Comparison of ENCODE assay signal across 22 cellular contexts in genomic region chr19:32988724-32989123, GRCh38. TPM values are rescaled to one million over a fixed set of nuclear protein-coding genes. Genes with fewer than 3 reads are reported as not detected.
DNase-seq lines count a peak whose midpoint lies in the region; ATAC-seq, FAIRE-seq and TF ChIP-seq lines count a peak whose summit lies in the region.
"Had no signal": no experiment of that assay in that cellular context is flagged by ENCODE, and none has a peak within 500 bp of the region (broad histone marks: within the 10 kb centered on the region; RNA-seq: fewer than 3 reads in every experiment).

No MANE protein-coding gene starts in this region.

- peak overlapping the region; percentile 52 for H3K27ac Mint-ChIP-seq in Caco-2 (ENCODE audit: unreplicated experiment)
- peak overlapping the region; percentile 66 for H3K27ac Mint-ChIP-seq in endodermal cell
- H3K27ac Mint-ChIP-seq: B cell; CD4-positive, alpha-beta T cell; CD8-positive, alpha-beta T cell had no signal

- H3K4me3 Mint-ChIP-seq in Caco-2 (ENCODE audit: unreplicated experiment) (no peak overlapping the region), endodermal cell (no peak overlapping the region)
- H3K4me3 Mint-ChIP-seq: B cell; CD4-positive, alpha-beta T cell; CD8-positive, alpha-beta T cell had no signal

- DNase-seq in Caco-2 (no peak), HCT116 (ENCODE audit: low read depth, low spot score) (no peak), endodermal cell (no peak), pancreas (no peak), occipital lobe (lab: John Stamatoyannopoulos, UW) (no peak), dermis blood vessel endothelial cell (no peak), left lobe of liver (ENCODE audit: low spot score) (no peak)
- DNase-seq: AML-193; CD4-positive, alpha-beta T cell; CD8-positive, alpha-beta T cell; DMS79 treated with DMSO at 0.1 percent for 48 hours; GF-D8 had no signal

- H3K9me3 Mint-ChIP-seq in Caco-2 (ENCODE audit: unreplicated experiment) (no peaks in the 10 kb centered on the region), endodermal cell (no peaks in the 10 kb centered on the region)
- H3K9me3 Mint-ChIP-seq: CD4-positive, alpha-beta T cell; CD8-positive, alpha-beta T cell had no signal

- BruUV-seq in Caco-2 (replicated peaks; lab: Mats Ljungman, UMichigan) (no TSS peak), HCT116 (replicated peaks; lab: Mats Ljungman, UMichigan) (TSS peak; percentile 14)

- H3K79me2 ChIP-seq in HCT116 (ENCODE audit: insufficient read depth, low read length): no peaks in the 10 kb centered on the region

- TF ChIP-seq POLR2A in HCT116 (IDR thresholded peaks at IDR 0.05; ENCODE audit: borderline replicate concordance, extremely low read depth, insufficient read depth, insufficient read length): no peak

- no peak overlapping the region for H3K4me2 ChIP-seq in HCT116 (ENCODE audit: low read length)
- H3K4me2 ChIP-seq: A549; BLaER1 treated with 17β-estradiol and CSF1 and Interleukin-3, amounts not matched to agents 10 nM and 100 nM had no signal

- H3K36me3 Mint-ChIP-seq in Caco-2 (ENCODE audit: insufficient read depth, unreplicated experiment): peaks cover 93% of the 10 kb centered on the region
- peaks cover 63% of the 10 kb centered on the region for H3K36me3 Mint-ChIP-seq in endodermal cell (ENCODE audit: low read depth)
- H3K36me3 Mint-ChIP-seq: CD8-positive, alpha-beta T cell had no signal

- no peak overlapping the region for H3K4me3 ChIP-seq in Caco-2 (ENCODE audit: low read depth, low read length)
- no peak overlapping the region for H3K4me3 ChIP-seq in HCT116 (replicated peaks in 1 of 2; ENCODE audit: low read depth in 1 of 2, low read length in 2 of 2)
- no peak overlapping the region for H3K4me3 ChIP-seq in endodermal cell (ENCODE audit: low read length)
- H3K4me3 ChIP-seq in pancreas: no peak overlapping the region
- H3K4me3 ChIP-seq: A549; BLaER1 treated with 17β-estradiol and CSF1 and Interleukin-3, amounts not matched to agents 10 nM and 100 nM had no signal

- H3K27me3 Mint-ChIP-seq in Caco-2 (ENCODE audit: insufficient read depth, unreplicated experiment) (no peaks in the 10 kb centered on the region), endodermal cell (ENCODE audit: insufficient read depth) (no peaks in the 10 kb centered on the region)
- H3K27me3 Mint-ChIP-seq: B cell; CD4-positive, alpha-beta T cell had no signal

- H3K27me3 ChIP-seq in Caco-2 (replicated peaks; ENCODE audit: control insufficient read depth, insufficient read depth, low read length) (no peaks in the 10 kb centered on the region), HCT116 (ENCODE audit: insufficient read depth, low read length) (no peaks in the 10 kb centered on the region), endodermal cell (ENCODE audit: control insufficient read depth, insufficient read depth, low read length, poor library complexity, severe bottlenecking) (no peaks in the 10 kb centered on the region), pancreas (no peaks in the 10 kb centered on the region)
- H3K27me3 ChIP-seq: BLaER1 treated with 17β-estradiol and CSF1 and Interleukin-3, amounts not matched to agents 10 nM and 100 nM had no signal

- H3K9me3 ChIP-seq in Caco-2: no peaks in the 10 kb centered on the region
- H3K9me3 ChIP-seq in HCT116 (ENCODE audit: control insufficient read depth in 1 of 2, insufficient read depth in 1 of 2, low read depth in 1 of 2, low read length in 2 of 2): no peaks in the 10 kb centered on the region
- no peaks in the 10 kb centered on the region for H3K9me3 ChIP-seq in endodermal cell (ENCODE audit: control insufficient read depth, low read length)
- H3K9me3 ChIP-seq in pancreas: no peaks in the 10 kb centered on the region
- H3K9me3 ChIP-seq: A549; BLaER1 treated with 17β-estradiol and CSF1 and Interleukin-3, amounts not matched to agents 10 nM and 100 nM had no signal

- H3K36me3 ChIP-seq in Caco-2 (ENCODE audit: control insufficient read depth, insufficient read depth, low read length): no peaks in the 10 kb centered on the region; the same call in 1 of the 2 replicates
- H3K36me3 ChIP-seq in HCT116 (ENCODE audit: control insufficient read depth in 1 of 2, insufficient read depth in 2 of 2, low read length in 2 of 2): peaks cover 8 to 13% of the 10 kb centered on the region in 2 experiments; a peak in 3 of 4 replicates
- H3K36me3 ChIP-seq in endodermal cell (ENCODE audit: control insufficient read depth, insufficient read depth, low read length): peaks cover 69% of the 10 kb centered on the region
- H3K36me3 ChIP-seq in pancreas: peaks cover 0 to 6% (median 4%) of the 10 kb centered on the region in 3 donors
- H3K36me3 ChIP-seq: BLaER1 treated with 17β-estradiol and CSF1 and Interleukin-3, amounts not matched to agents 10 nM and 100 nM had no signal

- H3K9ac ChIP-seq in HCT116 (ENCODE audit: low read length) (no peak overlapping the region), endodermal cell (ENCODE audit: extremely low read depth, low read length, poor library complexity, severe bottlenecking) (no peak overlapping the region)
- H3K9ac ChIP-seq: BLaER1 treated with 17β-estradiol and CSF1 and Interleukin-3, amounts not matched to agents 10 nM and 100 nM had no signal

- no peaks in the 10 kb centered on the region for H3K9me2 ChIP-seq in HCT116 (ENCODE audit: insufficient read depth)

- FAIRE-seq in pancreas (lab: Jason Lieb, UNC): no peak
- FAIRE-seq: A549, D721Med, G401.6, GM12891, GM19239 had no signal

- intact Hi-C loops in Caco-2 (cut with micrococcal nuclease; ENCODE audit: unreplicated experiment) (no loop called here), HCT116 (cut with micrococcal nuclease) (no loop called here), pancreas (cut with DNase I) (no loop called here)

- H3K4me1 Mint-ChIP-seq in Caco-2 (ENCODE audit: low read depth, unreplicated experiment): no peaks in the 10 kb centered on the region
- H3K4me1 Mint-ChIP-seq in endodermal cell: peaks cover 12% of the 10 kb centered on the region
- H3K4me1 Mint-ChIP-seq: B cell had no signal

- no peak for TF ChIP-seq RAD21 in HCT116 (IDR thresholded peaks at IDR 0.05; ENCODE audit: low read depth)

- no peaks in the 10 kb centered on the region for H4K20me1 ChIP-seq in HCT116 (ENCODE audit: insufficient read depth)
- H4K20me1 ChIP-seq: BLaER1 treated with 17β-estradiol and CSF1 and Interleukin-3, amounts not matched to agents 10 nM and 100 nM had no signal

- H3K27ac ChIP-seq in HCT116 (ENCODE audit: low read depth, low read length): no peak overlapping the region
- H3K27ac ChIP-seq in endodermal cell (ENCODE audit: low read depth, low read length): no peak overlapping the region
- H3K27ac ChIP-seq in pancreas: no peak overlapping the region
- H3K27ac ChIP-seq: 22Rv1; A549; BLaER1 treated with 17β-estradiol and CSF1 and Interleukin-3, amounts not matched to agents 10 nM and 100 nM; C4-2B had no signal

- CTCF ChIA-PET in Caco-2 (lab: Charles Lee): no interaction called here
- CTCF ChIA-PET in HCT116 (lab: Charles Lee): no interaction called here

- RAD21 ChIA-PET in HCT116 (lab: Charles Lee; ENCODE audit: low non-redundant PET in 1 of 2, low total read pairs in 2 of 2, uncharacterized antibody in 2 of 2, unreplicated experiment in 2 of 2): no interaction called here

- H2AFZ ChIP-seq in HCT116 (ENCODE audit: low read depth, low read length, poor library complexity, severe bottlenecking): no peak overlapping the region

- POLR2A ChIA-PET in Caco-2 (lab: Charles Lee): no interaction called here
- POLR2A ChIA-PET in HCT116 (lab: Charles Lee): no interaction called here

- no peak for TF ChIP-seq CTCF in Caco-2 (IDR thresholded peaks at IDR 0.05; ENCODE audit: insufficient read depth in 1 of 2, low read depth in 1 of 2, low read length in 1 of 2, severe bottlenecking in 1 of 2, unreplicated experiment in 1 of 2)
- no peak for TF ChIP-seq CTCF in HCT116 (IDR thresholded peaks at IDR 0.05 in 2 of 3, conservative IDR thresholded peaks at IDR 0.05 in 1 of 3; ENCODE audit: borderline replicate concordance in 1 of 3, insufficient read depth in 1 of 3, low read depth in 2 of 3, low read length in 2 of 3)
- TF ChIP-seq CTCF in endodermal cell (conservative IDR thresholded peaks at IDR 0.05): no peak
- no peak for TF ChIP-seq CTCF in pancreas (IDR thresholded peaks at IDR 0.05)

- no peak for ATAC-seq in HCT116
- peak; percentile 35 to 68 (median 47) for ATAC-seq in pancreas
- no peak for ATAC-seq in HG03432 (IDR thresholded peaks at IDR 0.05; ENCODE audit: unreplicated experiment)
- no peak for ATAC-seq in left lobe of liver
- ATAC-seq: A549; CD8-positive, alpha-beta T cell had no signal

- H3K4me1 ChIP-seq in Caco-2 (no peaks in the 10 kb centered on the region), HCT116 (ENCODE audit: control insufficient read depth in 1 of 2, insufficient read depth in 2 of 2, low read length in 2 of 2) (no peaks in the 10 kb centered on the region), endodermal cell (ENCODE audit: control insufficient read depth, insufficient read depth, low read length) (no peaks in the 10 kb centered on the region), pancreas (peaks cover 0 to 7% (median 0%) of the 10 kb centered on the region in 3 donors)
- H3K4me1 ChIP-seq: A549 had no signal

- WGBS in endodermal cell (ENCODE audit: insufficient coverage in 1 of 2, insufficient read length in 1 of 2), 2 experiments: 77 to 79% methylated on average over 3 to 5 of the region's 5 CpGs
- WGBS in pancreas, 2 donors: 18 to 26% methylated on average over 5 of the region's 5 CpGs

TF ChIP-seq in HCT116, 20 proteins besides CTCF, POLR2A, EP300 and RAD21:
- TF ChIP-seq YY1 (IDR thresholded peaks at IDR 0.05; ENCODE audit: extremely low read depth, insufficient replicate concordance, low read depth, low read length) (no peak), TCF7L2 (IDR thresholded peaks at IDR 0.05; ENCODE audit: borderline replicate concordance, extremely low read depth, insufficient read depth, insufficient read length) (no peak), FOSL1 (IDR thresholded peaks at IDR 0.05; ENCODE audit: low read depth) (no peak), EZH2 (IDR thresholded peaks at IDR 0.05) (no peak), SIN3A (IDR thresholded peaks at IDR 0.05; ENCODE audit: low read depth) (no peak)

RNA-seq across cellular contexts. Expression of gene FAAP24, which starts 16.7 kb away (rescaled TPM):
- total RNA-seq in Caco-2 (2022) (9.6 and 12.0 TPM in 2 replicates), HCT116 (2021; ENCODE audit: unreplicated experiment) (4.9 TPM), endodermal cell (1 to 10 TPM; 4.6 to 5.4 TPM), pancreas (1 to 10 TPM in 1 of 6 donors, under 1 TPM in 5; 0.37 to 1.0 (median 0.54) TPM), occipital lobe (1.6 TPM), dermis blood vessel endothelial cell (2.2 and 3.9 TPM in 2 replicates), left lobe of liver (1.1 TPM)
- 2.4 and 3.3 TPM in 2 replicates for polyA plus RNA-seq in HCT116 (2012)
- 3.8 TPM for polyA plus RNA-seq in endodermal cell (2013, experiment 1 of 2)
- polyA plus RNA-seq in endodermal cell (2013, experiment 2 of 2): 5.6 TPM
- polyA plus RNA-seq in pancreas: under 1 TPM; 0.34 to 0.38 TPM

RNA-seq across cellular contexts. Expression of gene CEP89, which starts 17.0 kb away (rescaled TPM):
- 14.5 and 17.3 TPM in 2 replicates for total RNA-seq in Caco-2 (2022)
- total RNA-seq in HCT116 (2021; ENCODE audit: unreplicated experiment): 27.6 TPM
- polyA plus RNA-seq in HCT116 (2012): 16.6 and 19.9 TPM in 2 replicates
- total RNA-seq in endodermal cell: 10 to 100 TPM; 35.6 to 40.4 TPM
- 25.6 TPM for polyA plus RNA-seq in endodermal cell (2013, experiment 1 of 2)
- 26.5 TPM for polyA plus RNA-seq in endodermal cell (2013, experiment 2 of 2)
- 10 to 100 TPM in 1 of 6 donors, 1 to 10 TPM in 5; 5.7 to 11.0 (median 6.8) TPM for total RNA-seq in pancreas
- polyA plus RNA-seq in pancreas: 1 to 10 TPM; 6.7 to 8.2 TPM
- total RNA-seq in occipital lobe: 27.8 TPM
- 9.5 and 13.0 TPM in 2 replicates for total RNA-seq in dermis blood vessel endothelial cell
- total RNA-seq in left lobe of liver: 4.6 TPM

Comparison
In these comparisons a context has a peak if more than half of its experiments do, and no peak if none do; other contexts are left out.
1. ATAC-seq: peak in pancreas (4 of 4); none in HCT116 (single experiment), HG03432 (single experiment) and left lobe of liver (single experiment).